Comparison of ENCODE assay signal across 8 cellular contexts in the genomic region with DNA sequence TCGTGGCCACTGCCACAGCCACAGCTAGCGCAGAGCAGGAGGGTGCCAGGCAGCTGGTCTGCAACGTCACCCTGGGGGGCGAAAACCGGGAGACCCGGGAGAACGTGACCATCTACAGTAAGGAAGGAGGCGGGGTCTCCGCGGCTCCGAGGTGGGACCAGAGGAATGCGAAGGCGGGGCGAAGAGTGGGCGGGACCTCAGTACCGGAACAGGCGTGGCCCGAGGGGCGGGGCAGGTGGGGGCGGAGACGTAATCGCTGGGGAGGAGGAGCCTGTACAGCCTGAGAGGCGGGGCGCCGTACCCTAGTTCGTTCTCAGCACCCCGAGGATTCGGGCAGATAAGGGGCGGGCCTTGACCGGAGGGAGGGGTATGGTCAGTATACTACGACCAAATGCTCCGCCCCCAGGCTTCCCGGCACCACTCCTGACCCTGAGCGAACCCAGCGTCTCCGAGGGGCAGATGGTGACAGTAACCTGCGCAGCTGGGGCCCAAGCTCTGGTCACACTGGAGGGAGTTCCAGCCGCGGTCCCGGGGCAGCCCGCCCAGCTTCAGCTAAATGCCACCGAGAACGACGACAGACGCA. TPM values are rescaled to one million over a fixed set of nuclear protein-coding genes. Genes with fewer than 3 reads are reported as not detected.
DNase-seq lines count a peak whose midpoint lies in the region; ATAC-seq, FAIRE-seq and TF ChIP-seq lines count a peak whose summit lies in the region.

No MANE protein-coding gene starts in this region.

- H3K9me1 ChIP-seq in endothelial cell of umbilical vein (replicated peaks; ENCODE audit: control insufficient read depth, extremely low read depth, insufficient read depth, low read length) = no peaks in the 10 kb centered on the region

- no peak overlapping the region for H2AFZ ChIP-seq in endothelial cell of umbilical vein (ENCODE audit: low read depth, low read length)

- H3K79me2 ChIP-seq in endothelial cell of umbilical vein (ENCODE audit: control insufficient read depth, insufficient read depth, low read length) = no peaks in the 10 kb centered on the region

- no peak for TF ChIP-seq CTCF in CD8-positive, alpha-beta T cell (IDR thresholded peaks at IDR 0.05)
- TF ChIP-seq CTCF in endothelial cell of umbilical vein (IDR thresholded peaks at IDR 0.05; ENCODE audit: extremely low read depth in 1 of 2, insufficient read depth in 1 of 2, low read depth in 1 of 2, low read length in 2 of 2) = no peak

- H3K9me3 Mint-ChIP-seq in CD8-positive, alpha-beta T cell = no peaks in the 10 kb centered on the region
- peaks cover 0 to 4% of the 10 kb centered on the region in 2 donors for H3K9me3 Mint-ChIP-seq in stimulated activated naive B cell treated with anti-CD40 and anti-IgM and Interleukin-4, amounts not matched to agents 10 μg/mL and 1 μg/mL and 100 μg/mL, for 72 hours

- no peak overlapping the region for H3K4me2 ChIP-seq in endothelial cell of umbilical vein (ENCODE audit: insufficient read depth, low read length)

- no peak for TF ChIP-seq POLR2A in endothelial cell of umbilical vein (IDR thresholded peaks at IDR 0.05; ENCODE audit: low read depth, low read length)

- CTCF ChIA-PET in CD8-positive, alpha-beta T cell (lab: Charles Lee) = interaction anchor here (1.1 to 2.9 kb wide), 6 partner anchors 22 to 124 kb away, joined by 4 to 16 read pairs (median 6); a partner anchor contains a TSS
- CTCF ChIA-PET in endothelial cell of umbilical vein (lab: Charles Lee) = interaction anchor here (0.8 to 3.2 kb wide), 7 partner anchors 13 to 96 kb away, joined by 3 to 18 read pairs (median 8); a partner anchor contains a TSS

- H3K36me3 ChIP-seq in CD8-positive, alpha-beta T cell (ENCODE audit: insufficient read depth, low read length) = no peaks in the 10 kb centered on the region
- H3K36me3 ChIP-seq in H7 (replicated peaks; ENCODE audit: control insufficient read depth, insufficient read depth, low read length) (no peaks in the 10 kb centered on the region), endothelial cell of umbilical vein (ENCODE audit: control insufficient read depth in 2 of 2, extremely low read depth in 1 of 2, insufficient read depth in 2 of 2, low read length in 2 of 2) (no peaks in the 10 kb centered on the region), mucosa of stomach (ENCODE audit: control insufficient read depth, insufficient read depth, low read length) (no peaks in the 10 kb centered on the region)

- H3K9ac ChIP-seq in endothelial cell of umbilical vein (replicated peaks; ENCODE audit: extremely low read depth, insufficient read depth, low read length) = no peak overlapping the region
- no peak overlapping the region for H3K9ac ChIP-seq in mucosa of stomach (ENCODE audit: low read length)

- H3K27ac Mint-ChIP-seq in CD8-positive, alpha-beta T cell = no peak overlapping the region
- H3K27ac Mint-ChIP-seq in stimulated activated naive B cell treated with anti-CD40 and anti-IgM and Interleukin-4, amounts not matched to agents 10 μg/mL and 1 μg/mL and 100 μg/mL, for 72 hours = peak overlapping the region; percentile 89

- DNase-seq in CD8-positive, alpha-beta T cell = peak; percentile 41 to 73 (median 62)
- DNase-seq in H7 (peak; percentile 98), NCI-H2227 treated with DMSO at 0.1 percent for 48 hours (lab: John Stamatoyannopoulos, UW) (peak; percentile 16), endothelial cell of umbilical vein (ENCODE audit: low read depth, low spot score) (peak; percentile 48)
- DNase-seq in activated CD8-positive, alpha-beta memory T cell treated with anti-CD3 and anti-CD28 coated beads for 24 hours = peak; percentile 87
- peak; percentile 53 for DNase-seq in stimulated activated naive B cell treated with anti-CD40 and anti-IgM and Interleukin-4, amounts not matched to agents 10 μg/mL and 1 μg/mL and 100 μg/mL, for 72 hours

- peaks cover 59% of the 10 kb centered on the region for H3K27me3 Mint-ChIP-seq in CD8-positive, alpha-beta T cell (ENCODE audit: low read depth)
- H3K27me3 Mint-ChIP-seq in stimulated activated naive B cell treated with anti-CD40 and anti-IgM and Interleukin-4, amounts not matched to agents 10 μg/mL and 1 μg/mL and 100 μg/mL, for 72 hours = peaks cover 66 to 89% of the 10 kb centered on the region in 2 donors

- no peaks in the 10 kb centered on the region for H3K9me3 ChIP-seq in CD8-positive, alpha-beta T cell (ENCODE audit: low read length)
- no peaks in the 10 kb centered on the region for H3K9me3 ChIP-seq in endothelial cell of umbilical vein (replicated peaks; ENCODE audit: control insufficient read depth, insufficient read depth, low read length)
- H3K9me3 ChIP-seq in mucosa of stomach (ENCODE audit: control insufficient read depth, low read length) = no peaks in the 10 kb centered on the region

- peak overlapping the region; percentile 47 for H3K4me3 ChIP-seq in CD8-positive, alpha-beta T cell (ENCODE audit: low read depth, low read length)
- H3K4me3 ChIP-seq in H7 (ENCODE audit: insufficient read depth, low read depth, low read length) (peak overlapping the region; percentile 50), endothelial cell of umbilical vein (replicated peaks in 1 of 3; ENCODE audit: insufficient read depth in 1 of 3, low read depth in 1 of 3, low read length in 3 of 3) (no peak overlapping the region), mucosa of stomach (ENCODE audit: low read length) (peak overlapping the region; percentile 8)

- ATAC-seq in CD8-positive, alpha-beta T cell = peak; percentile 45
- ATAC-seq in stimulated activated naive B cell treated with anti-CD40 and anti-IgM and Interleukin-4, amounts not matched to agents 10 μg/mL and 1 μg/mL and 100 μg/mL, for 72 hours (replicated peaks) = peak; percentile 43 to 47
- no peak for ATAC-seq in GM18520 (IDR thresholded peaks at IDR 0.05; ENCODE audit: unreplicated experiment)

- POLR2A ChIA-PET in CD8-positive, alpha-beta T cell (lab: Charles Lee) = interaction anchor here (1.1 to 1.8 kb wide), 3 partner anchors 22 to 88 kb away, joined by 3 to 8 read pairs (median 3); a partner anchor contains a TSS
- POLR2A ChIA-PET in endothelial cell of umbilical vein (lab: Charles Lee) = interaction anchor here (2.2 kb wide), 1 partner anchor 21 kb away, joined by 15 read pairs; a partner anchor contains a TSS

- BruUV-seq in endothelial cell of umbilical vein (replicated peaks; lab: Mats Ljungman, UMichigan) = no TSS peak

- H3K27ac ChIP-seq in CD8-positive, alpha-beta T cell (ENCODE audit: low read depth, low read length) = no peak overlapping the region
- H3K27ac ChIP-seq in endothelial cell of umbilical vein (ENCODE audit: insufficient read depth, low read depth, low read length) = no peak overlapping the region

- H3K4me3 Mint-ChIP-seq in CD8-positive, alpha-beta T cell = peak overlapping the region; percentile 80
- peak overlapping the region; percentile 71 to 84 for H3K4me3 Mint-ChIP-seq in stimulated activated naive B cell treated with anti-CD40 and anti-IgM and Interleukin-4, amounts not matched to agents 10 μg/mL and 1 μg/mL and 100 μg/mL, for 72 hours

- dilution Hi-C loops in endothelial cell of umbilical vein (cut with MboI; ENCODE audit: extremely low pct_ligation_motif_present, low sequenced_read_pairs) = no loop called here

- peaks cover 79% of the 10 kb centered on the region for H3K4me1 ChIP-seq in CD8-positive, alpha-beta T cell (ENCODE audit: insufficient read depth, low read length)
- peaks cover 25% of the 10 kb centered on the region for H3K4me1 ChIP-seq in endothelial cell of umbilical vein (ENCODE audit: control insufficient read depth, extremely low read depth, insufficient read depth, low read length)
- peaks cover 71% of the 10 kb centered on the region for H3K4me1 ChIP-seq in mucosa of stomach (ENCODE audit: control insufficient read depth, insufficient read depth, low read length)

- peaks cover 58% of the 10 kb centered on the region for H3K27me3 ChIP-seq in CD8-positive, alpha-beta T cell (ENCODE audit: insufficient read depth, low read length)
- H3K27me3 ChIP-seq in H7 (ENCODE audit: control insufficient read depth, insufficient read depth, low read length) = peaks cover 93% of the 10 kb centered on the region
- peaks cover 54 to 71% of the 10 kb centered on the region in 2 experiments for H3K27me3 ChIP-seq in endothelial cell of umbilical vein (ENCODE audit: control insufficient read depth in 2 of 2, insufficient read depth in 2 of 2, low read length in 2 of 2)
- H3K27me3 ChIP-seq in mucosa of stomach (ENCODE audit: control insufficient read depth, insufficient read depth, low read length) = peaks cover 90% of the 10 kb centered on the region

- H3K36me3 Mint-ChIP-seq in CD8-positive, alpha-beta T cell = no peaks in the 10 kb centered on the region
- peaks cover 7 to 14% of the 10 kb centered on the region in 2 donors for H3K36me3 Mint-ChIP-seq in stimulated activated naive B cell treated with anti-CD40 and anti-IgM and Interleukin-4, amounts not matched to agents 10 μg/mL and 1 μg/mL and 100 μg/mL, for 72 hours

- intact Hi-C loops in CD8-positive, alpha-beta T cell (cut with DNase I, micrococcal nuclease) = no loop called here
- intact Hi-C loops in endothelial cell of umbilical vein (cut with micrococcal nuclease) = no loop called here

- H3K4me1 Mint-ChIP-seq in CD8-positive, alpha-beta T cell (ENCODE audit: low read depth) = peaks cover 70% of the 10 kb centered on the region
- peaks cover 46 to 81% of the 10 kb centered on the region in 2 donors for H3K4me1 Mint-ChIP-seq in stimulated activated naive B cell treated with anti-CD40 and anti-IgM and Interleukin-4, amounts not matched to agents 10 μg/mL and 1 μg/mL and 100 μg/mL, for 72 hours

- peak; percentile 57 for FAIRE-seq in endothelial cell of umbilical vein (lab: Jason Lieb, UNC)

- no peaks in the 10 kb centered on the region for H4K20me1 ChIP-seq in endothelial cell of umbilical vein (replicated peaks; ENCODE audit: control insufficient read depth, extremely low read depth, insufficient read depth, low read length)

RNA-seq across cellular contexts. Expression of a gene that starts 2.5 kb away (rescaled TPM):
- not detected for total RNA-seq in CD8-positive, alpha-beta T cell
- total RNA-seq in H7 (2014; rRNA removed; shearing (Covaris generic)) = 0.83 and 3.7 TPM in 2 replicates
- 0.40 TPM in 1 of 2 replicates, not detected in the other for total RNA-seq in endothelial cell of umbilical vein
- 0.03 and 0.10 TPM in 2 replicates for polyA plus RNA-seq in endothelial cell of umbilical vein
- polyA plus RNA-seq in endothelial cell of umbilical vein (2011; cell fraction: cytosol; rRNA removed) = 0.04 TPM in 1 of 2 replicates, not detected in the other
- polyA plus RNA-seq in endothelial cell of umbilical vein (2011; cell fraction: nucleus; rRNA removed) = 0.74 and 0.84 TPM in 2 replicates
- polyA plus RNA-seq in endothelial cell of umbilical vein (2012) = not detected in 2 replicates
- 0.24 and 1.3 TPM in 2 replicates for polyA minus RNA-seq in endothelial cell of umbilical vein
- 1.7 TPM for polyA minus RNA-seq in endothelial cell of umbilical vein (2011; cell fraction: cytosol; rRNA and poly(A)+ RNA removed)
- polyA minus RNA-seq in endothelial cell of umbilical vein (2011; cell fraction: nucleus; rRNA and poly(A)+ RNA removed) = 0.24 TPM in 1 of 2 replicates, not detected in the other

RNA-seq across cellular contexts. Expression of a gene that starts 5.5 kb away (rescaled TPM):
- total RNA-seq in CD8-positive, alpha-beta T cell = under 1 TPM in 1 of 2 experiments, not detected in 1; 0.28 TPM
- 1.7 and 2.4 TPM in 2 replicates for total RNA-seq in H7 (2014; rRNA removed; shearing (Covaris generic))
- 0.49 TPM in 1 of 2 replicates, not detected in the other for total RNA-seq in endothelial cell of umbilical vein
- polyA plus RNA-seq in endothelial cell of umbilical vein = 0.41 and 0.44 TPM in 2 replicates
- polyA plus RNA-seq in endothelial cell of umbilical vein (2011; cell fraction: cytosol; rRNA removed) = 0.31 and 0.52 TPM in 2 replicates
- 0.22 and 0.24 TPM in 2 replicates for polyA plus RNA-seq in endothelial cell of umbilical vein (2011; cell fraction: nucleus; rRNA removed)
- not detected in 2 replicates for polyA plus RNA-seq in endothelial cell of umbilical vein (2012)
- polyA minus RNA-seq in endothelial cell of umbilical vein = 0.78 and 1.1 TPM in 2 replicates
- polyA minus RNA-seq in endothelial cell of umbilical vein (2011; cell fraction: cytosol; rRNA and poly(A)+ RNA removed) = not detected
- 1.0 TPM in 1 of 2 replicates, not detected in the other for polyA minus RNA-seq in endothelial cell of umbilical vein (2011; cell fraction: nucleus; rRNA and poly(A)+ RNA removed)

RNA-seq across cellular contexts. Expression of a gene that starts 17.3 kb away (rescaled TPM):
- 1 to 10 TPM; 1.7 to 1.8 TPM for total RNA-seq in CD8-positive, alpha-beta T cell
- 0.17 and 0.85 TPM in 2 replicates for total RNA-seq in H7 (2014; rRNA removed; shearing (Covaris generic))
- 2.9 and 5.3 TPM in 2 replicates for total RNA-seq in endothelial cell of umbilical vein
- polyA plus RNA-seq in endothelial cell of umbilical vein = 1.6 and 2.3 TPM in 2 replicates
- polyA plus RNA-seq in endothelial cell of umbilical vein (2011; cell fraction: cytosol; rRNA removed) = 0.57 and 1.4 TPM in 2 replicates
- 9.4 and 10.4 TPM in 2 replicates for polyA plus RNA-seq in endothelial cell of umbilical vein (2011; cell fraction: nucleus; rRNA removed)
- 1.8 and 2.3 TPM in 2 replicates for polyA plus RNA-seq in endothelial cell of umbilical vein (2012)
- 0.21 and 0.46 TPM in 2 replicates for polyA minus RNA-seq in endothelial cell of umbilical vein
- polyA minus RNA-seq in endothelial cell of umbilical vein (2011; cell fraction: cytosol; rRNA and poly(A)+ RNA removed) = not detected
- 0.96 TPM in 1 of 2 replicates, not detected in the other for polyA minus RNA-seq in endothelial cell of umbilical vein (2011; cell fraction: nucleus; rRNA and poly(A)+ RNA removed)

RNA-seq across cellular contexts. Expression of a gene that starts 21.4 kb away (rescaled TPM):
- total RNA-seq in CD8-positive, alpha-beta T cell = 10 to 100 TPM; 15.0 to 17.1 TPM
- 2.8 and 6.1 TPM in 2 replicates for total RNA-seq in H7 (2014; rRNA removed; shearing (Covaris generic))
- 7.1 and 20.5 TPM in 2 replicates for total RNA-seq in endothelial cell of umbilical vein
- polyA plus RNA-seq in endothelial cell of umbilical vein = 30.4 and 38.0 TPM in 2 replicates
- 14.5 and 23.4 TPM in 2 replicates for polyA plus RNA-seq in endothelial cell of umbilical vein (2011; cell fraction: cytosol; rRNA removed)
- polyA plus RNA-seq in endothelial cell of umbilical vein (2011; cell fraction: nucleus; rRNA removed) = 17.2 and 25.0 TPM in 2 replicates
- polyA plus RNA-seq in endothelial cell of umbilical vein (2012) = 40.9 and 54.5 TPM in 2 replicates
- 27.7 and 40.9 TPM in 2 replicates for polyA minus RNA-seq in endothelial cell of umbilical vein
- polyA minus RNA-seq in endothelial cell of umbilical vein (2011; cell fraction: cytosol; rRNA and poly(A)+ RNA removed) = 14.1 TPM
- 10.5 and 19.0 TPM in 2 replicates for polyA minus RNA-seq in endothelial cell of umbilical vein (2011; cell fraction: nucleus; rRNA and poly(A)+ RNA removed)

RNA-seq across cellular contexts. Expression of a gene that starts 23.5 kb away (rescaled TPM):
- total RNA-seq in CD8-positive, alpha-beta T cell = 1 to 10 TPM; 3.1 to 4.2 TPM
- 22.3 and 40.8 TPM in 2 replicates for total RNA-seq in H7 (2014; rRNA removed; shearing (Covaris generic))
- 20.5 and 22.4 TPM in 2 replicates for total RNA-seq in endothelial cell of umbilical vein
- 59.8 and 61.6 TPM in 2 replicates for polyA plus RNA-seq in endothelial cell of umbilical vein
- 29.6 and 44.3 TPM in 2 replicates for polyA plus RNA-seq in endothelial cell of umbilical vein (2011; cell fraction: cytosol; rRNA removed)
- polyA plus RNA-seq in endothelial cell of umbilical vein (2011; cell fraction: nucleus; rRNA removed) = 20.8 and 22.9 TPM in 2 replicates
- polyA plus RNA-seq in endothelial cell of umbilical vein (2012) = 27.5 and 32.9 TPM in 2 replicates
- 10.6 and 13.6 TPM in 2 replicates for polyA minus RNA-seq in endothelial cell of umbilical vein
- polyA minus RNA-seq in endothelial cell of umbilical vein (2011; cell fraction: cytosol; rRNA and poly(A)+ RNA removed) = 10.9 TPM
- polyA minus RNA-seq in endothelial cell of umbilical vein (2011; cell fraction: nucleus; rRNA and poly(A)+ RNA removed) = 4.1 and 6.8 TPM in 2 replicates

Comparison
In these comparisons a context has a peak if more than half of its experiments do, and no peak if none do; other contexts are left out.
1. DNase-seq: peak in every context shown above with its lines; median percentile 98 in H7; 87 in activated CD8-positive, alpha-beta memory T cell treated with anti-CD3 and anti-CD28 coated beads for 24 hours; 62 in CD8-positive, alpha-beta T cell; 53 in stimulated activated naive B cell treated with anti-CD40 and anti-IgM and Interleukin-4, amounts not matched to agents 10 μg/mL and 1 μg/mL and 100 μg/mL, for 72 hours; 48 in endothelial cell of umbilical vein; 16 in NCI-H2227 treated with DMSO at 0.1 percent for 48 hours.
2. H3K4me3 ChIP-seq: peak in CD8-positive, alpha-beta T cell (single experiment), H7 (single experiment) and mucosa of stomach (single experiment); none in endothelial cell of umbilical vein (0 of 3).